8 cellular contexts compared by ENCODE assay signal in the genomic region with DNA sequence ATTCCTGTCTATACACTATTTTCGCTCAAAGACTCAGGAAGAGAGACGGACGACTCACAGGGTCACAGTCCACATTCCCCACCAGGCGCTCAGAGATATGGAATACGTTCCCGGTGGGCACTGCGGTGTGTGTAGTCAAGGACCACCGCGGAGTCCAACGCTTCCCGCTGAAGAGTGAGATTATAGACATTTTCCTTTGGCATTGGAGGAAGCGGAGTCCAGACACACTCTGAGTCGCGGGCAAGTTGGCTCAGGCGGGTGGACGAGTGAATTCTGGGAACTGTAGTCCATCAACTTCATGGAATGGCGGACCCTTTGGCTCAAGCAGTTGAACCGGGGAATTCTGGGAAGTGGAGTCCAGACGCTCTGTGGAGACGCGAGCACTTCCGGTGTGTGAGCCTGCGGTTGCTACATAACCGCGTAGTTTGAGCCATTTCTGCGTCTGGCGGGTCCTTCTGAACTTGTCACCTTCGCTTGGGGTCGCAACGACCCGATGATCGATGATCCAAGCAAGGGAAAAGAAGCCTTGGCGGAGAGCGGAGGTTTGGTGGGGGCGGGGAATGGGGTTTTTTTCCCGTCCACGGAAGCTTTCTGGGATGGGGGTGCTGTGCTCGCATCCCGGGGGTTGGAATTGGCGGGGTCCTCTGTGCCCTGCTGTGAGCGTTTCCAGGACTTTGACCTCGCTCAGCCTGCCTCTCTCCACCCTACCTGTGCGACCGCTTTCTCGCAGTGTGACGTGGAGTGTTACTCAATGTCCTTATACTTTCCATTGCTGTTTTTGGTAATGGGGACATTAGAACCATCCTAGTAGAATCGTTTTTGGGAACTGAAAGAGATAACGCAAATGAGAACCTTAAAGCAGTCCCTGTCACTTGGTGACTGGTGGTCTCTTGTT. TPM values are rescaled to one million over a fixed set of nuclear protein-coding genes. Genes with fewer than 3 reads are reported as not detected.
DNase-seq lines count a peak whose midpoint lies in the region; ATAC-seq and TF ChIP-seq lines count a peak whose summit lies in the region.

A gene (plus strand): TSS at position 392 of the 895 bp plus-strand sequence. CDS start 4,122 bp downstream, outside the sequence.

- H3K27me3 ChIP-seq in SK-N-SH (ENCODE audit: insufficient read depth): no peaks in the 10 kb centered on the region
- H3K27me3 ChIP-seq in thoracic aorta (replicated peaks; ENCODE audit: insufficient read depth): no peaks in the 10 kb centered on the region

- WGBS in SK-N-SH (ENCODE audit: low lambda C conversion rate): under 1% methylated on average over 42 of the region's 48 CpGs

- no peaks in the 10 kb centered on the region for H3K9me2 ChIP-seq in SK-N-SH

- H3K9me3 ChIP-seq in SK-N-SH (no peaks in the 10 kb centered on the region), thoracic aorta (no peaks in the 10 kb centered on the region)

- peak; percentile 93 to 100 for ATAC-seq in activated naive CD4-positive, alpha-beta T cell treated with anti-CD3 and anti-CD28 coated beads, Interleukin-2, amount 50 U/mL, for 72 hours
- ATAC-seq in omental fat pad (ENCODE audit: low FRiP score) (peak; percentile 98), thoracic aorta (ENCODE audit: insufficient number of reproducible peaks, low FRiP score, low read depth) (peak; percentile 95)

- peak within 1 kb of the TSS; percentile 98 for H3K4me3 Mint-ChIP-seq in HFFc6

- TF ChIP-seq CTCF in HFFc6 (IDR thresholded peaks at IDR 0.05) (no peak), SK-N-SH (IDR thresholded peaks at IDR 0.05) (no peak), omental fat pad (IDR thresholded peaks at IDR 0.05) (no peak), thoracic aorta (IDR thresholded peaks at IDR 0.05) (no peak)

- peak within 1 kb of the TSS; percentile 93 for H2AFZ ChIP-seq in SK-N-SH (ENCODE audit: low read depth)

- peak; percentile 94 for DNase-seq in HFFc6
- peak; percentile 95 for DNase-seq in NAMALWA (ENCODE audit: low spot score)
- peak; percentile 81 for DNase-seq in SK-N-SH
- peak; percentile 70 to 80 for DNase-seq in activated naive CD4-positive, alpha-beta T cell treated with anti-CD3 and anti-CD28 coated beads, Interleukin-2, amount 50 U/mL, for 72 hours (ENCODE audit: low spot score in 2 of 2)
- DNase-seq in glomerular visceral epithelial cell (ENCODE audit: extremely low spot score): peak; percentile 92
- DNase-seq in omental fat pad (ENCODE audit: low spot score): peak; percentile 58
- DNase-seq in thoracic aorta (ENCODE audit: low spot score): peak; percentile 77

- H3K4me1 Mint-ChIP-seq in HFFc6 (ENCODE audit: low read depth): peaks cover 17% of the 10 kb centered on the region

- no peaks in the 10 kb centered on the region; the same call in 1 of the 2 replicates for H3K27me3 Mint-ChIP-seq in HFFc6 (ENCODE audit: insufficient read depth)

- H3K36me3 Mint-ChIP-seq in HFFc6 (ENCODE audit: low read depth): peaks cover 30% of the 10 kb centered on the region
- H3K36me3 Mint-ChIP-seq in activated naive CD4-positive, alpha-beta T cell treated with anti-CD3 and anti-CD28 coated beads, Interleukin-2, amount 50 U/mL, for 72 hours: peaks cover 49 to 60% of the 10 kb centered on the region in 2 donors

- no peaks in the 10 kb centered on the region for H4K20me1 ChIP-seq in SK-N-SH (ENCODE audit: insufficient read depth)

- no peak for TF ChIP-seq EP300 in SK-N-SH (IDR thresholded peaks at IDR 0.05; ENCODE audit: borderline replicate concordance in 1 of 2, low read depth in 1 of 2, low read length in 1 of 2)

- peaks cover 32% of the 10 kb centered on the region for H3K79me2 ChIP-seq in SK-N-SH (ENCODE audit: insufficient read depth)

- H3K36me3 ChIP-seq in SK-N-SH (replicated peaks in 1 of 2; ENCODE audit: control insufficient read depth in 1 of 2, insufficient read depth in 2 of 2, low read length in 1 of 2) (peaks cover 8 to 17% of the 10 kb centered on the region in 2 experiments), thoracic aorta (peaks cover 13% of the 10 kb centered on the region)

- H3K9me3 Mint-ChIP-seq in HFFc6: peaks cover 8% of the 10 kb centered on the region; the same call in 1 of the 2 replicates
- H3K9me3 Mint-ChIP-seq in activated naive CD4-positive, alpha-beta T cell treated with anti-CD3 and anti-CD28 coated beads, Interleukin-2, amount 50 U/mL, for 72 hours: peaks cover 27 to 34% of the 10 kb centered on the region in 2 donors

- CTCF ChIA-PET in SK-N-SH (lab: Yijun Ruan, JAX): interaction anchor here (0.8 to 1.2 kb wide), 4 partner anchors 49 to 258 kb away, joined by 3 to 4 read pairs (median 3); a partner anchor contains a TSS

- H3K4me3 ChIP-seq in GM08714 (ENCODE audit: low read length) (peak within 1 kb of the TSS; percentile 85), SK-N-SH (ENCODE audit: low read depth in 2 of 2, low read length in 1 of 2) (peak within 1 kb of the TSS; percentile 81 to 97), thoracic aorta (peak within 1 kb of the TSS; percentile 84)

- H3F3A ChIP-seq in SK-N-SH (replicated peaks; ENCODE audit: insufficient read depth): no peaks in the 10 kb centered on the region

- H3K27ac ChIP-seq in SK-N-SH (ENCODE audit: low read depth in 2 of 2, low read length in 1 of 2) (peak within 1 kb of the TSS; percentile 44 to 77; a peak in 3 of 4 replicates), thoracic aorta (peak within 1 kb of the TSS; percentile 65 to 75)

- peak within 1 kb of the TSS; percentile 77 for H3K4me2 ChIP-seq in SK-N-SH

- H3K9ac ChIP-seq in SK-N-SH: peak within 1 kb of the TSS; percentile 64

- H3K4me1 ChIP-seq in SK-N-SH (ENCODE audit: control insufficient read depth in 1 of 2, insufficient read depth in 2 of 2, low read depth in 1 of 2, low read length in 1 of 2) (peaks cover 0 to 11% of the 10 kb centered on the region in 2 experiments; a peak in 2 of 4 replicates), thoracic aorta (ENCODE audit: control insufficient read depth in 1 of 2, low read depth in 2 of 2) (peaks cover 6 to 14% of the 10 kb centered on the region in 2 donors)

- peak within 1 kb of the TSS; percentile 90 for H3K27ac Mint-ChIP-seq in HFFc6
- peak within 1 kb of the TSS; percentile 95 to 96 for H3K27ac Mint-ChIP-seq in activated naive CD4-positive, alpha-beta T cell treated with anti-CD3 and anti-CD28 coated beads, Interleukin-2, amount 50 U/mL, for 72 hours

- POLR2A ChIA-PET in SK-N-SH (lab: Yijun Ruan, JAX): no interaction called here

- TF ChIP-seq RAD21 in SK-N-SH (IDR thresholded peaks at IDR 0.05; ENCODE audit: low read length): no peak

TF ChIP-seq in SK-N-SH, 30 proteins besides CTCF, POLR2A, EP300 and RAD21 (continues in another document):
- TF ChIP-seq RFX5 (IDR thresholded peaks at IDR 0.05; ENCODE audit: low read length) (0 out of 2 replicates have a peak, but pooled peaks have one; percentile 18), RCOR1 (IDR thresholded peaks at IDR 0.05; ENCODE audit: low read length) (peak; percentile 36; the same call in 1 of the 2 replicates), GATA2 (CRISPR knock-in tag; IDR thresholded peaks at IDR 0.05) (no peak), TEAD4 (IDR thresholded peaks at IDR 0.05; ENCODE audit: borderline replicate concordance, insufficient read depth) (no peak), YY1 (IDR thresholded peaks at IDR 0.05; ENCODE audit: low read depth) (peak; percentile 94), POLR2AphosphoS5 (IDR thresholded peaks at IDR 0.05; ENCODE audit: low read depth, low read length) (peak; percentile 83), GABPA (IDR thresholded peaks at IDR 0.05; ENCODE audit: low read depth) (peak; percentile 87), ELF1 (IDR thresholded peaks at IDR 0.05) (peak; percentile 92), MXI1 (IDR thresholded peaks at IDR 0.05; ENCODE audit: low read depth, low read length) (peak; percentile 81), FOXJ3 (CRISPR knock-in tag; IDR thresholded peaks at IDR 0.05) (no peak)
- TF ChIP-seq, protein P1, sequence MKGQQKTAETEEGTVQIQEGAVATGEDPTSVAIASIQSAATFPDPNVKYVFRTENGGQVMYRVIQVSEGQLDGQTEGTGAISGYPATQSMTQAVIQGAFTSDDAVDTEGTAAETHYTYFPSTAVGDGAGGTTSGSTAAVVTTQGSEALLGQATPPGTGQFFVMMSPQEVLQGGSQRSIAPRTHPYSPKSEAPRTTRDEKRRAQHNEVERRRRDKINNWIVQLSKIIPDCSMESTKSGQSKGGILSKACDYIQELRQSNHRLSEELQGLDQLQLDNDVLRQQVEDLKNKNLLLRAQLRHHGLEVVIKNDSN (IDR thresholded peaks at IDR 0.05; ENCODE audit: borderline replicate concordance, low read depth): no peak
- TF ChIP-seq, protein P2, sequence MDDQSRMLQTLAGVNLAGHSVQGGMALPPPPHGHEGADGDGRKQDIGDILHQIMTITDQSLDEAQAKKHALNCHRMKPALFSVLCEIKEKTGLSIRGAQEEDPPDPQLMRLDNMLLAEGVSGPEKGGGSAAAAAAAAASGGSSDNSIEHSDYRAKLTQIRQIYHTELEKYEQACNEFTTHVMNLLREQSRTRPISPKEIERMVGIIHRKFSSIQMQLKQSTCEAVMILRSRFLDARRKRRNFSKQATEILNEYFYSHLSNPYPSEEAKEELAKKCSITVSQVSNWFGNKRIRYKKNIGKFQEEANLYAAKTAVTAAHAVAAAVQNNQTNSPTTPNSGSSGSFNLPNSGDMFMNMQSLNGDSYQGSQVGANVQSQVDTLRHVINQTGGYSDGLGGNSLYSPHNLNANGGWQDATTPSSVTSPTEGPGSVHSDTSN (IDR thresholded peaks at IDR 0.05): no peak
- TF ChIP-seq, protein P3, sequence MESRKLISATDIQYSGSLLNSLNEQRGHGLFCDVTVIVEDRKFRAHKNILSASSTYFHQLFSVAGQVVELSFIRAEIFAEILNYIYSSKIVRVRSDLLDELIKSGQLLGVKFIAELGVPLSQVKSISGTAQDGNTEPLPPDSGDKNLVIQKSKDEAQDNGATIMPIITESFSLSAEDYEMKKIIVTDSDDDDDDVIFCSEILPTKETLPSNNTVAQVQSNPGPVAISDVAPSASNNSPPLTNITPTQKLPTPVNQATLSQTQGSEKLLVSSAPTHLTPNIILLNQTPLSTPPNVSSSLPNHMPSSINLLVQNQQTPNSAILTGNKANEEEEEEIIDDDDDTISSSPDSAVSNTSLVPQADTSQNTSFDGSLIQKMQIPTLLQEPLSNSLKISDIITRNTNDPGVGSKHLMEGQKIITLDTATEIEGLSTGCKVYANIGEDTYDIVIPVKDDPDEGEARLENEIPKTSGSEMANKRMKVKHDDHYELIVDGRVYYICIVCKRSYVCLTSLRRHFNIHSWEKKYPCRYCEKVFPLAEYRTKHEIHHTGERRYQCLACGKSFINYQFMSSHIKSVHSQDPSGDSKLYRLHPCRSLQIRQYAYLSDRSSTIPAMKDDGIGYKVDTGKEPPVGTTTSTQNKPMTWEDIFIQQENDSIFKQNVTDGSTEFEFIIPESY (IDR thresholded peaks at IDR 0.05; ENCODE audit: borderline replicate concordance, low read depth): no peak

RNA-seq across cellular contexts. Expression of the gene that starts here (rescaled TPM):
- 1 to 10 TPM; 1.3 to 2.6 (median 2.0) TPM for total RNA-seq in HFFc6 (2021; fragmentation: NEBNext Ultra II Directional; extraction: Animal tissue kit (Norgen Biotek cat#: 25700))
- polyA plus RNA-seq in SK-N-SH (2012; rRNA removed): 1.8 and 2.4 TPM in 2 replicates
- 1.6 and 1.7 TPM in 2 replicates for polyA plus RNA-seq in SK-N-SH (2012; cell fraction: cytosol; rRNA removed)
- polyA plus RNA-seq in SK-N-SH (2012; cell fraction: nucleus; rRNA removed): 4.5 and 4.8 TPM in 2 replicates
- total RNA-seq in activated naive CD4-positive, alpha-beta T cell treated with anti-CD3 and anti-CD28 coated beads, Interleukin-2, amount 50 U/mL, for 72 hours: 1 to 10 TPM; 3.6 to 5.1 TPM
- 1 to 10 TPM; 1.7 to 5.7 (median 3.1) TPM for total RNA-seq in omental fat pad
- 1 to 10 TPM; 7.3 to 7.9 TPM for total RNA-seq in thoracic aorta

Comparison
In these comparisons a context has a peak if more than half of its experiments do, and no peak if none do; other contexts are left out.
1. Peak in every context shown above with its lines: DNase-seq, ATAC-seq, H3K4me3 ChIP-seq and H3K27ac ChIP-seq.